Comparison of ENCODE assay signal across 7 cellular contexts in genomic region chr7:20440472-20441105, GRCh38.
DNase-seq lines count a peak whose midpoint lies in the region; ATAC-seq and TF ChIP-seq lines count a peak whose summit lies in the region.

No MANE protein-coding gene starts in this region.

- no CpG with 5 or more reads among the region's 9 CpGs for WGBS in neuronal stem cell (ENCODE audit: extremely low coverage in 2 of 2, insufficient read length in 2 of 2, insufficient replicate concordance in 1 of 2), 2 donors

- no peak overlapping the region for H2BK12ac ChIP-seq in neuronal stem cell (ENCODE audit: low read length)

- no peak for ATAC-seq in stimulated activated memory B cell treated with anti-CD40 and anti-IgM and Interleukin-4, amounts not matched to agents 10 μg/mL and 1 μg/mL and 100 μg/mL, for 72 hours
- no peak for ATAC-seq in GM19395 (IDR thresholded peaks at IDR 0.05; ENCODE audit: unreplicated experiment)

- H4K8ac ChIP-seq in neuronal stem cell (ENCODE audit: low read depth, low read length) = no peak overlapping the region

- H3K9ac ChIP-seq in Loucy (ENCODE audit: low read depth, low read length, poor library complexity, severe bottlenecking) = no peak overlapping the region
- no peak overlapping the region for H3K9ac ChIP-seq in neuronal stem cell (ENCODE audit: low read depth, low read length, poor library complexity)

- CTCF ChIA-PET in CD4-positive, alpha-beta memory T cell (lab: Charles Lee; ENCODE audit: partially characterized antibody) = no interaction called here

- no peak overlapping the region for H4K91ac ChIP-seq in neuronal stem cell (ENCODE audit: low read depth, low read length, poor library complexity)

- peaks cover 55% of the 10 kb centered on the region for H3K4me1 Mint-ChIP-seq in dendritic cell treated with granulocyte-macrophage colony-stimulating factor and Interleukin-4, amounts not matched to agents 40 ng/mL and 50 ng/mL, for 4 days (ENCODE audit: low read depth)
- no peaks in the 10 kb centered on the region for H3K4me1 Mint-ChIP-seq in CD4-positive, alpha-beta memory T cell
- H3K4me1 Mint-ChIP-seq in stimulated activated memory B cell treated with anti-CD40 and anti-IgM and Interleukin-4, amounts not matched to agents 10 μg/mL and 1 μg/mL and 100 μg/mL, for 72 hours = peaks cover 26% of the 10 kb centered on the region

- H3K4ac ChIP-seq in neuronal stem cell (ENCODE audit: low read length) = no peak overlapping the region

- H3K14ac ChIP-seq in neuronal stem cell (ENCODE audit: low read length) = no peak overlapping the region

- no peak overlapping the region for H2AK5ac ChIP-seq in neuronal stem cell (ENCODE audit: low read depth, low read length)

- H2BK15ac ChIP-seq in neuronal stem cell (ENCODE audit: low read length) = no peak overlapping the region

- H2AFZ ChIP-seq in Loucy (ENCODE audit: low read length) (no peak overlapping the region), neuronal stem cell (ENCODE audit: low read length) (no peak overlapping the region)

- H3F3A ChIP-seq in Loucy (ENCODE audit: low read depth) = no peaks in the 10 kb centered on the region

- H2BK120ac ChIP-seq in neuronal stem cell (ENCODE audit: low read depth, low read length) = no peak overlapping the region

- intact Hi-C loops in dendritic cell treated with granulocyte-macrophage colony-stimulating factor and Interleukin-4, amounts not matched to agents 40 ng/mL and 50 ng/mL, for 4 days (cut with micrococcal nuclease) = loop anchor here (10.0 kb wide), 1 partner anchor 226 kb away; the partner anchor contains the start of gene MACC1
- intact Hi-C loops in CD4-positive, alpha-beta memory T cell (cut with micrococcal nuclease) = no loop called here

- H3K9me2 ChIP-seq in Loucy (replicated peaks; ENCODE audit: low read depth, low read length) = no peaks in the 10 kb centered on the region

- POLR2A ChIA-PET in CD4-positive, alpha-beta memory T cell (lab: Charles Lee; ENCODE audit: partially characterized antibody) = no interaction called here

- peaks cover 15% of the 10 kb centered on the region for H3K9me3 Mint-ChIP-seq in dendritic cell treated with granulocyte-macrophage colony-stimulating factor and Interleukin-4, amounts not matched to agents 40 ng/mL and 50 ng/mL, for 4 days
- H3K9me3 Mint-ChIP-seq in CD4-positive, alpha-beta memory T cell = peaks cover 0 to 5% (median 2%) of the 10 kb centered on the region in 8 donors
- H3K9me3 Mint-ChIP-seq in stimulated activated memory B cell treated with anti-CD40 and anti-IgM and Interleukin-4, amounts not matched to agents 10 μg/mL and 1 μg/mL and 100 μg/mL, for 72 hours = no peaks in the 10 kb centered on the region

- H3K4me3 ChIP-seq in GM12865 (ENCODE audit: low read depth, low read length) (no peak overlapping the region), Loucy (ENCODE audit: low read length, poor library complexity, severe bottlenecking) (no peak overlapping the region), neuronal stem cell (ENCODE audit: low read length in 2 of 2) (no peak overlapping the region)
- no peak overlapping the region for H3K4me3 ChIP-seq in CD4-positive, alpha-beta memory T cell (ENCODE audit: low read length in 2 of 2)

- no peaks in the 10 kb centered on the region for H4K20me1 ChIP-seq in Loucy (ENCODE audit: insufficient read depth, low read length, poor library complexity, severe bottlenecking)

- H3K4me1 ChIP-seq in Loucy (ENCODE audit: insufficient read depth, low read length, poor library complexity, severe bottlenecking) = peaks cover 37% of the 10 kb centered on the region
- no peaks in the 10 kb centered on the region for H3K4me1 ChIP-seq in neuronal stem cell (ENCODE audit: control insufficient read depth in 2 of 2, insufficient read depth in 1 of 2, low read depth in 1 of 2, low read length in 2 of 2)
- H3K4me1 ChIP-seq in CD4-positive, alpha-beta memory T cell (ENCODE audit: insufficient read depth, low read length) = no peaks in the 10 kb centered on the region

- H3K4me2 ChIP-seq in Loucy (ENCODE audit: low read depth, low read length, poor library complexity, severe bottlenecking) = no peak overlapping the region
- no peak overlapping the region for H3K4me2 ChIP-seq in neuronal stem cell (ENCODE audit: insufficient read depth, low read length, poor library complexity, severe bottlenecking)

- H2BK5ac ChIP-seq in neuronal stem cell (ENCODE audit: low read length) = no peak overlapping the region

- no peaks in the 10 kb centered on the region for H3K79me1 ChIP-seq in neuronal stem cell (ENCODE audit: low read depth, low read length)

- no peaks in the 10 kb centered on the region for H3K9me3 ChIP-seq in Loucy (ENCODE audit: insufficient read depth, low read depth, low read length)
- peaks cover 0 to 7% of the 10 kb centered on the region in 2 donors for H3K9me3 ChIP-seq in neuronal stem cell (replicated peaks in 1 of 2; ENCODE audit: control insufficient read depth in 2 of 2, insufficient read depth in 1 of 2, low read depth in 1 of 2, low read length in 2 of 2)
- H3K9me3 ChIP-seq in CD4-positive, alpha-beta memory T cell (ENCODE audit: control insufficient read depth in 1 of 2, low read length in 2 of 2) = no peaks in the 10 kb centered on the region

- H3K27me3 ChIP-seq in Loucy (ENCODE audit: insufficient read depth, low read length, poor library complexity, severe bottlenecking) (no peaks in the 10 kb centered on the region), neuronal stem cell (ENCODE audit: control insufficient read depth in 3 of 3, insufficient read depth in 3 of 3, low read depth in 1 of 3, low read length in 3 of 3) (no peaks in the 10 kb centered on the region)
- H3K27me3 ChIP-seq in CD4-positive, alpha-beta memory T cell (ENCODE audit: insufficient read depth, low read length) = no peaks in the 10 kb centered on the region

- TF ChIP-seq CTCF in GM12865 (IDR thresholded peaks at IDR 0.05; ENCODE audit: insufficient read depth, low read depth, low read length, missing control alignments) (peak; percentile 33), Loucy (conservative IDR thresholded peaks at IDR 0.05; ENCODE audit: low read length) (peak; percentile 62)

- no peak overlapping the region for H3K4me3 Mint-ChIP-seq in dendritic cell treated with granulocyte-macrophage colony-stimulating factor and Interleukin-4, amounts not matched to agents 40 ng/mL and 50 ng/mL, for 4 days
- no peak overlapping the region for H3K4me3 Mint-ChIP-seq in CD4-positive, alpha-beta memory T cell
- H3K4me3 Mint-ChIP-seq in stimulated activated memory B cell treated with anti-CD40 and anti-IgM and Interleukin-4, amounts not matched to agents 10 μg/mL and 1 μg/mL and 100 μg/mL, for 72 hours = no peak overlapping the region

- H3K27ac Mint-ChIP-seq in dendritic cell treated with granulocyte-macrophage colony-stimulating factor and Interleukin-4, amounts not matched to agents 40 ng/mL and 50 ng/mL, for 4 days = peak overlapping the region; percentile 1
- H3K27ac Mint-ChIP-seq in CD4-positive, alpha-beta memory T cell = no peak overlapping the region
- H3K27ac Mint-ChIP-seq in stimulated activated memory B cell treated with anti-CD40 and anti-IgM and Interleukin-4, amounts not matched to agents 10 μg/mL and 1 μg/mL and 100 μg/mL, for 72 hours = no peak overlapping the region

- DNase-seq in GM12865 (ENCODE audit: low read depth) = peak; percentile 54
- peak; percentile 27 for DNase-seq in neuronal stem cell (ENCODE audit: low spot score)
- DNase-seq in CD4-positive, alpha-beta memory T cell = no peak

- no peak overlapping the region for H3K27ac ChIP-seq in neuronal stem cell (replicated peaks; ENCODE audit: low read length)
- H3K27ac ChIP-seq in CD4-positive, alpha-beta memory T cell (ENCODE audit: low read depth, low read length) = no peak overlapping the region

- H3K36me3 ChIP-seq in Loucy (ENCODE audit: insufficient read depth, low read length) (no peaks in the 10 kb centered on the region), neuronal stem cell (replicated peaks in 1 of 2; ENCODE audit: control insufficient read depth in 2 of 2, insufficient read depth in 2 of 2, low read length in 2 of 2) (no peaks in the 10 kb centered on the region)
- H3K36me3 ChIP-seq in CD4-positive, alpha-beta memory T cell (ENCODE audit: insufficient read depth, low read length) = no peaks in the 10 kb centered on the region

- no peaks in the 10 kb centered on the region for H3K79me2 ChIP-seq in Loucy (ENCODE audit: insufficient read depth, low read length)

- H3K18ac ChIP-seq in neuronal stem cell (ENCODE audit: low read length) = no peak overlapping the region

- H3K27me3 Mint-ChIP-seq in dendritic cell treated with granulocyte-macrophage colony-stimulating factor and Interleukin-4, amounts not matched to agents 40 ng/mL and 50 ng/mL, for 4 days = peaks cover 8% of the 10 kb centered on the region
- peaks cover 0 to 2% of the 10 kb centered on the region in 2 donors for H3K27me3 Mint-ChIP-seq in CD4-positive, alpha-beta memory T cell
- peaks cover 23% of the 10 kb centered on the region for H3K27me3 Mint-ChIP-seq in stimulated activated memory B cell treated with anti-CD40 and anti-IgM and Interleukin-4, amounts not matched to agents 10 μg/mL and 1 μg/mL and 100 μg/mL, for 72 hours

- H3K23ac ChIP-seq in neuronal stem cell (ENCODE audit: low read depth, low read length, poor library complexity) = no peak overlapping the region

- H3K36me3 Mint-ChIP-seq in dendritic cell treated with granulocyte-macrophage colony-stimulating factor and Interleukin-4, amounts not matched to agents 40 ng/mL and 50 ng/mL, for 4 days (ENCODE audit: low read depth) = peaks cover 6% of the 10 kb centered on the region
- H3K36me3 Mint-ChIP-seq in CD4-positive, alpha-beta memory T cell = no peaks in the 10 kb centered on the region
- no peaks in the 10 kb centered on the region for H3K36me3 Mint-ChIP-seq in stimulated activated memory B cell treated with anti-CD40 and anti-IgM and Interleukin-4, amounts not matched to agents 10 μg/mL and 1 μg/mL and 100 μg/mL, for 72 hours

Comparison
In these comparisons a context has a peak if more than half of its experiments do, and no peak if none do; other contexts are left out.
1. DNase-seq: peak in GM12865 (single experiment) and neuronal stem cell (single experiment); none in CD4-positive, alpha-beta memory T cell (0 of 5).